ENCODE assay signal across 8 cellular contexts in genomic region chr17:61862105-61862574, GRCh38. TPM values are rescaled to one million over a fixed set of nuclear protein-coding genes. Genes with fewer than 3 reads are reported as not detected.
DNase-seq lines count a peak whose midpoint lies in the region; ATAC-seq, FAIRE-seq and TF ChIP-seq lines count a peak whose summit lies in the region.

No MANE protein-coding gene starts in this region.

- no peaks in the 10 kb centered on the region for H3K9me3 Mint-ChIP-seq in stimulated activated naive CD8-positive, alpha-beta T cell treated with anti-CD3 and anti-CD28 coated beads, Interleukin-15, Interleukin-2, amounts not matched to agents 100 ng/mL and 50 ng/mL, for 24 hours

- no peak for FAIRE-seq in urothelium cell line (lab: Jason Lieb, UNC)

- peaks cover 5% of the 10 kb centered on the region; the same call in 1 of the 2 replicates for H3K4me1 ChIP-seq in SJCRH30

- peaks cover 19% of the 10 kb centered on the region for H3K36me3 Mint-ChIP-seq in stimulated activated naive CD8-positive, alpha-beta T cell treated with anti-CD3 and anti-CD28 coated beads, Interleukin-15, Interleukin-2, amounts not matched to agents 100 ng/mL and 50 ng/mL, for 24 hours (ENCODE audit: low read depth)

- H3K27ac ChIP-seq in SJCRH30 = peak overlapping the region; percentile 97

- peak overlapping the region; percentile 96 for H3K4me3 Mint-ChIP-seq in stimulated activated naive CD8-positive, alpha-beta T cell treated with anti-CD3 and anti-CD28 coated beads, Interleukin-15, Interleukin-2, amounts not matched to agents 100 ng/mL and 50 ng/mL, for 24 hours

- no peak for ATAC-seq in stimulated activated naive CD8-positive, alpha-beta T cell treated with anti-CD3 and anti-CD28 coated beads, Interleukin-15, Interleukin-2, amounts not matched to agents 100 U/mL and 50 U/mL, for 24 hours
- no peak for ATAC-seq in HG03469 (IDR thresholded peaks at IDR 0.05; ENCODE audit: unreplicated experiment)
- ATAC-seq in HG03457 (IDR thresholded peaks at IDR 0.05; ENCODE audit: unreplicated experiment) = no peak
- ATAC-seq in HG03039 (IDR thresholded peaks at IDR 0.05; ENCODE audit: unreplicated experiment) = no peak

- no peaks in the 10 kb centered on the region for H3K9me3 ChIP-seq in SJCRH30 (replicated peaks)

- TF ChIP-seq CTCF in fibroblast of mammary gland (conservative IDR thresholded peaks at IDR 0.05; ENCODE audit: control insufficient read depth, insufficient read depth, low read depth, low read length) = no peak

- no peaks in the 10 kb centered on the region for H3K27me3 Mint-ChIP-seq in stimulated activated naive CD8-positive, alpha-beta T cell treated with anti-CD3 and anti-CD28 coated beads, Interleukin-15, Interleukin-2, amounts not matched to agents 100 ng/mL and 50 ng/mL, for 24 hours

- DNase-seq in stimulated activated naive CD8-positive, alpha-beta T cell treated with anti-CD3 and anti-CD28 coated beads, Interleukin-15, Interleukin-2, amounts not matched to agents 100 U/mL and 50 U/mL, for 24 hours = no peak
- DNase-seq in SJCRH30 = peak in 1 of 2 experiments; percentile 17
- DNase-seq in fibroblast of mammary gland (ENCODE audit: low read depth) = peak; percentile 6
- DNase-seq in urothelium cell line (ENCODE audit: low spot score) = peak; percentile 10

- H3K27ac Mint-ChIP-seq in stimulated activated naive CD8-positive, alpha-beta T cell treated with anti-CD3 and anti-CD28 coated beads, Interleukin-15, Interleukin-2, amounts not matched to agents 100 ng/mL and 50 ng/mL, for 24 hours = peak overlapping the region; percentile 92

- H3K27me3 ChIP-seq in SJCRH30 = no peaks in the 10 kb centered on the region

- peaks cover 21% of the 10 kb centered on the region for H3K36me3 ChIP-seq in SJCRH30

- H3K4me3 ChIP-seq in SJCRH30 (peak overlapping the region; percentile 82), fibroblast of mammary gland (ENCODE audit: control insufficient read depth, low read depth, low read length) (peak overlapping the region; percentile 83)

- peaks cover 29% of the 10 kb centered on the region for H3K4me1 Mint-ChIP-seq in stimulated activated naive CD8-positive, alpha-beta T cell treated with anti-CD3 and anti-CD28 coated beads, Interleukin-15, Interleukin-2, amounts not matched to agents 100 ng/mL and 50 ng/mL, for 24 hours (ENCODE audit: low read depth)

RNA-seq across cellular contexts. Expression of gene BRIP1, which starts 1.2 kb away (rescaled TPM):
- 34.1 and 38.4 TPM in 2 replicates for total RNA-seq in SJCRH30 (2014; rRNA removed; shearing (Covaris generic))
